In genomic region chrX:139783959-139784358, GRCh38 we compare ENCODE assay signal across 37 cellular contexts.
"Had no signal": no experiment of that assay in that cellular context is flagged by ENCODE, and none has a peak within 500 bp of the region (broad histone marks: within the 10 kb centered on the region; RNA-seq: fewer than 3 reads in every experiment).

No MANE protein-coding gene starts in this region.

- H3K4me1 ChIP-seq: adrenal gland, body of pancreas, breast epithelium had no signal

- H3K4me1 Mint-ChIP-seq: activated CD4-positive, alpha-beta memory T cell treated with anti-CD3 and anti-CD28 coated beads, Interleukin-2, amount 10 ng/mL, durations not matched to agents 7 days and 5 days; activated CD4-positive, alpha-beta T cell treated with anti-CD3 and anti-CD28 coated beads for 36 hours; activated CD4-positive, alpha-beta T cell treated with anti-CD3 and anti-CD28 coated beads, Interleukin-2, amount 10 ng/mL, durations not matched to agents 7 days and 5 days; activated CD8-positive, alpha-beta memory T cell treated with anti-CD3 and anti-CD28 coated beads, Interleukin-2, amount 10 ng/mL, durations not matched to agents 7 days and 5 days; activated naive CD8-positive, alpha-beta T cell treated with anti-CD3 and anti-CD28 coated beads for 36 hours; WTC11 had no signal

- H3K27ac ChIP-seq: adrenal gland, body of pancreas, brain microvascular endothelial cell, breast epithelium, WERI-Rb-1 had no signal

- H3K9me3 Mint-ChIP-seq: activated CD4-positive, alpha-beta memory T cell treated with anti-CD3 and anti-CD28 coated beads, Interleukin-2, amount 10 ng/mL, durations not matched to agents 7 days and 5 days; activated CD4-positive, alpha-beta T cell treated with anti-CD3 and anti-CD28 coated beads, Interleukin-2, amount 10 ng/mL, durations not matched to agents 7 days and 5 days; activated naive CD4-positive, alpha-beta T cell treated with anti-CD3 and anti-CD28 coated beads for 36 hours; activated naive CD8-positive, alpha-beta T cell treated with anti-CD3 and anti-CD28 coated beads for 36 hours; activated T-cell treated with anti-CD3 and anti-CD28 coated beads, Interleukin-2, amount 50 U/mL, for 24 hours; activated T-helper 2 cell treated with anti-CD3 and anti-CD28 coated beads, Interferon-gamma antibody, Interleukin-2, Interleukin-4, amounts not matched to agents 10 μg/mL and 5 μg/mL and 100 μg/mL, durations not matched to agents 14 hours and 24 hours and 36 hours; T-helper 1 cell treated with Interleukin-12 subunit alpha and Interleukin-12 subunit beta and Interleukin-4 antibody, amounts not matched to agents 30 μg/mL and 1 μg/mL, for 36 hours; T-helper 2 cell treated with Interferon-gamma antibody and Interleukin-4, amounts not matched to agents 5 μg/mL and 100 μg/mL, for 36 hours; WTC11 had no signal

- H3K27me3 ChIP-seq: adrenal gland, body of pancreas, brain microvascular endothelial cell, breast epithelium had no signal

- H3K9me3 ChIP-seq: adrenal gland, body of pancreas, breast epithelium had no signal

- DNase-seq: activated CD4-positive, alpha-beta memory T cell treated with anti-CD3 and anti-CD28 coated beads, Interleukin-2, amount 10 ng/mL, durations not matched to agents 7 days and 5 days; activated CD4-positive, alpha-beta T cell treated with anti-CD3 and anti-CD28 coated beads for 1 hour; activated CD4-positive, alpha-beta T cell treated with anti-CD3 and anti-CD28 coated beads for 36 hours; activated CD4-positive, alpha-beta T cell treated with anti-CD3 and anti-CD28 coated beads for 48 hours; activated CD4-positive, alpha-beta T cell treated with anti-CD3 and anti-CD28 coated beads, Interleukin-2, amount 10 ng/mL, durations not matched to agents 7 days and 5 days; activated CD4-positive, alpha-beta T cell treated with anti-CD3 and anti-CD28 coated beads, Interleukin-2, amount 50 U/mL, for 48 hours; activated CD4-positive, CD25-positive, alpha-beta regulatory T cell; activated CD8-positive, alpha-beta memory T cell treated with anti-CD3 and anti-CD28 coated beads for 24 hours; activated CD8-positive, alpha-beta memory T cell treated with anti-CD3 and anti-CD28 coated beads, Interleukin-2, amount 10 ng/mL, durations not matched to agents 7 days and 5 days; activated CD8-positive, alpha-beta memory T cell treated with anti-CD3 and anti-CD28 coated beads, Interleukin-2, amount 50 U/mL, for 48 hours; activated CD8-positive, alpha-beta T cell treated with anti-CD3 and anti-CD28 coated beads, Interleukin-2, amount 10 ng/mL, durations not matched to agents 7 days and 5 days; activated effector memory CD4-positive, alpha-beta T cell treated with Interleukin-2 at 50 U/mL for 16 hours; activated gamma-delta T cell; activated naive CD4-positive, alpha-beta T cell; activated naive CD4-positive, alpha-beta T cell treated with anti-CD3 and anti-CD28 coated beads for 36 hours; activated naive CD4-positive, alpha-beta T cell treated with anti-CD3 and anti-CD28 coated beads, Interleukin-2, amount 50 U/mL, for 16 hours; activated naive CD8-positive, alpha-beta T cell treated with anti-CD3 and anti-CD28 coated beads for 36 hours; activated T-cell treated with anti-CD3 and anti-CD28 coated beads, Interleukin-2, amount 50 U/mL, for 24 hours; activated T-cell treated with anti-CD3 and anti-CD28 coated beads, Interleukin-2, amount 50 U/mL, for 48 hours; adrenal gland; amniotic stem cell; aorta; body of pancreas; brain microvascular endothelial cell; central memory CD4-positive, alpha-beta T cell; SW 1271; T-helper 1 cell; T-helper 2 cell; T-helper 9 cell; WERI-Rb-1 had no signal

- H3K36me3 ChIP-seq: adrenal gland, brain microvascular endothelial cell, breast epithelium, WERI-Rb-1 had no signal

- H3K27ac Mint-ChIP-seq: activated CD4-positive, alpha-beta memory T cell treated with anti-CD3 and anti-CD28 coated beads, Interleukin-2, amount 10 ng/mL, durations not matched to agents 7 days and 5 days; activated CD4-positive, alpha-beta T cell treated with anti-CD3 and anti-CD28 coated beads for 36 hours; activated CD4-positive, alpha-beta T cell treated with anti-CD3 and anti-CD28 coated beads, Interleukin-2, amount 10 ng/mL, durations not matched to agents 7 days and 5 days; activated CD8-positive, alpha-beta memory T cell treated with anti-CD3 and anti-CD28 coated beads, Interleukin-2, amount 10 ng/mL, durations not matched to agents 7 days and 5 days; activated CD8-positive, alpha-beta T cell treated with anti-CD3 and anti-CD28 coated beads, Interleukin-2, amount 10 ng/mL, durations not matched to agents 7 days and 5 days; activated naive CD4-positive, alpha-beta T cell treated with anti-CD3 and anti-CD28 coated beads for 36 hours; activated naive CD4-positive, alpha-beta T cell treated with anti-CD3 and anti-CD28 coated beads, Interleukin-2, amount 50 U/mL, for 72 hours; activated naive CD8-positive, alpha-beta T cell treated with anti-CD3 and anti-CD28 coated beads for 36 hours; activated T-cell treated with anti-CD3 and anti-CD28 coated beads, Interleukin-2, amount 50 U/mL, for 24 hours; activated T-helper 2 cell treated with anti-CD3 and anti-CD28 coated beads, Interferon-gamma antibody, Interleukin-2, Interleukin-4, amounts not matched to agents 10 μg/mL and 5 μg/mL and 100 μg/mL, durations not matched to agents 14 hours and 24 hours and 36 hours; T-helper 1 cell treated with Interleukin-12 subunit alpha and Interleukin-12 subunit beta and Interleukin-4 antibody, amounts not matched to agents 30 μg/mL and 1 μg/mL, for 36 hours; T-helper 2 cell treated with Interferon-gamma antibody and Interleukin-4, amounts not matched to agents 5 μg/mL and 100 μg/mL, for 36 hours; WTC11 had no signal

- H3K4me3 ChIP-seq: adrenal gland, body of pancreas, breast epithelium had no signal

- ATAC-seq: activated CD4-positive, alpha-beta T cell treated with anti-CD3 and anti-CD28 coated beads for 36 hours; activated CD4-positive, CD25-positive, alpha-beta regulatory T cell treated with anti-CD3 and anti-CD28 coated beads, Interleukin-2, amount 50 U/mL, for 24 hours; activated CD8-positive, alpha-beta memory T cell treated with anti-CD3 and anti-CD28 coated beads, Interleukin-2, amount 10 ng/mL, durations not matched to agents 7 days and 5 days; activated CD8-positive, alpha-beta T cell treated with anti-CD3 and anti-CD28 coated beads, Interleukin-2, amount 10 ng/mL, durations not matched to agents 7 days and 5 days; activated naive CD4-positive, alpha-beta T cell treated with anti-CD3 and anti-CD28 coated beads, Interleukin-2, amount 50 U/mL, for 72 hours; body of pancreas; WTC11 had no signal

- H3K27me3 Mint-ChIP-seq: activated CD4-positive, alpha-beta memory T cell treated with anti-CD3 and anti-CD28 coated beads, Interleukin-2, amount 10 ng/mL, durations not matched to agents 7 days and 5 days; activated CD4-positive, alpha-beta T cell treated with anti-CD3 and anti-CD28 coated beads for 36 hours; activated CD4-positive, alpha-beta T cell treated with anti-CD3 and anti-CD28 coated beads, Interleukin-2, amount 10 ng/mL, durations not matched to agents 7 days and 5 days; activated CD8-positive, alpha-beta memory T cell treated with anti-CD3 and anti-CD28 coated beads, Interleukin-2, amount 10 ng/mL, durations not matched to agents 7 days and 5 days; activated naive CD8-positive, alpha-beta T cell treated with anti-CD3 and anti-CD28 coated beads for 36 hours had no signal

- H3K4me3 Mint-ChIP-seq: activated CD4-positive, alpha-beta memory T cell treated with anti-CD3 and anti-CD28 coated beads, Interleukin-2, amount 10 ng/mL, durations not matched to agents 7 days and 5 days; activated CD4-positive, alpha-beta T cell treated with anti-CD3 and anti-CD28 coated beads for 36 hours; activated CD4-positive, alpha-beta T cell treated with anti-CD3 and anti-CD28 coated beads, Interleukin-2, amount 10 ng/mL, durations not matched to agents 7 days and 5 days; activated CD8-positive, alpha-beta memory T cell treated with anti-CD3 and anti-CD28 coated beads, Interleukin-2, amount 10 ng/mL, durations not matched to agents 7 days and 5 days; activated CD8-positive, alpha-beta T cell treated with anti-CD3 and anti-CD28 coated beads, Interleukin-2, amount 10 ng/mL, durations not matched to agents 7 days and 5 days; activated naive CD4-positive, alpha-beta T cell treated with anti-CD3 and anti-CD28 coated beads for 36 hours; activated naive CD8-positive, alpha-beta T cell treated with anti-CD3 and anti-CD28 coated beads for 36 hours; activated T-cell treated with anti-CD3 and anti-CD28 coated beads, Interleukin-2, amount 50 U/mL, for 24 hours; T-helper 1 cell treated with Interleukin-12 subunit alpha and Interleukin-12 subunit beta and Interleukin-4 antibody, amounts not matched to agents 30 μg/mL and 1 μg/mL, for 36 hours; T-helper 2 cell treated with Interferon-gamma antibody and Interleukin-4, amounts not matched to agents 5 μg/mL and 100 μg/mL, for 36 hours; WTC11 had no signal
